ENCODE assay signal across 8 cellular contexts in genomic region chr9:35611230-35611797, GRCh38.
A peak's percentile ranks its signal among the peaks of the same experiment; 100 is the strongest.
DNase-seq lines count a peak whose midpoint lies in the region; ATAC-seq and TF ChIP-seq lines count a peak whose summit lies in the region.

No MANE protein-coding gene starts in this region.

- in situ Hi-C loops in astrocyte of the cerebellum (cut with HindIII; ENCODE audit: low sequenced_read_pairs), result no loop called here

- ATAC-seq in HG03175 (IDR thresholded peaks at IDR 0.05; ENCODE audit: unreplicated experiment), result peak; percentile 75
- peak; percentile 89 for ATAC-seq in SK-N-SH treated with all-trans-retinoic acid at 6 μM for 48 hours
- no peak for ATAC-seq in GM18517 (IDR thresholded peaks at IDR 0.05; ENCODE audit: unreplicated experiment)
- ATAC-seq in GM18519 (IDR thresholded peaks at IDR 0.05; ENCODE audit: low FRiP score, unreplicated experiment), result no peak

- TF ChIP-seq CTCF in astrocyte of the cerebellum (IDR thresholded peaks at IDR 0.05; ENCODE audit: low read depth, low read length, missing control alignments), result peak; percentile 76

- DNase-seq in ELR (ENCODE audit: low read depth), result peak; percentile 58
- no peak for DNase-seq in astrocyte of the cerebellum (ENCODE audit: low read depth)
- DNase-seq in iPS-NIHi7 (ENCODE audit: extremely low spot score), result peak; percentile 70
- peak; percentile 42 for DNase-seq in stimulated activated CD4-positive, alpha-beta T cell treated with anti-CD3 and anti-CD28 coated beads, Interleukin-2, amount 100 ng/mL, for 4 hours (ENCODE audit: low read depth)

- H3K4me3 ChIP-seq in astrocyte of the cerebellum (ENCODE audit: low read depth, low read length), result no peak overlapping the region

TF ChIP-seq in SK-N-SH treated with all-trans-retinoic acid at 6 μM for 48 hours, 23 proteins besides CTCF, POLR2A, EP300 and RAD21:
- no peak for TF ChIP-seq SNAI2 (CRISPR knock-in tag; IDR thresholded peaks at IDR 0.05)
- TF ChIP-seq TOX (CRISPR knock-in tag; IDR thresholded peaks at IDR 0.05; ENCODE audit: borderline replicate concordance), result no peak
- TF ChIP-seq PATZ1 (CRISPR knock-in tag; IDR thresholded peaks at IDR 0.05; ENCODE audit: borderline replicate concordance), result no peak
- TF ChIP-seq OSR1 (CRISPR knock-in tag; IDR thresholded peaks at IDR 0.05), result no peak
- TF ChIP-seq RARB (CRISPR knock-in tag; IDR thresholded peaks at IDR 0.05), result no peak
- TF ChIP-seq GLIS3 (CRISPR knock-in tag; IDR thresholded peaks at IDR 0.05), result no peak
TF ChIP-seq in SK-N-SH treated with all-trans-retinoic acid at 6 μM for 48 hours: peak in this region for 0.

Comparison
In these comparisons a context has a peak if more than half of its experiments do, and no peak if none do; other contexts are left out.
1. ATAC-seq: peak in HG03175 (single experiment) and SK-N-SH treated with all-trans-retinoic acid at 6 μM for 48 hours (single experiment); none in GM18517 (single experiment) and GM18519 (single experiment).